13 cellular contexts compared by ENCODE assay signal in genomic region chr20:51365670-51366069, GRCh38.
DNase-seq lines count a peak whose midpoint lies in the region; TF ChIP-seq lines count a peak whose summit lies in the region.
"Had no signal": no experiment of that assay in that cellular context is flagged by ENCODE, and none has a peak within 500 bp of the region (broad histone marks: within the 10 kb centered on the region; RNA-seq: fewer than 3 reads in every experiment).

No MANE protein-coding gene starts in this region.

- no peak for TF ChIP-seq EP300 in sigmoid colon (IDR thresholded peaks at IDR 0.05)

- H3K4me2 ChIP-seq in fibroblast of lung (ENCODE audit: extremely low read depth, insufficient read depth, low read length): peak overlapping the region; percentile 7

- H3K4me3 ChIP-seq in SJSA1 (no peak overlapping the region), fibroblast of lung (replicated peaks in 1 of 4; ENCODE audit: control extremely low read depth in 1 of 4, insufficient read depth in 1 of 4, low read depth in 3 of 4, low read length in 4 of 4) (no peak overlapping the region), sigmoid colon (no peak overlapping the region)

- H3K9me3 Mint-ChIP-seq in activated CD4-positive, alpha-beta T cell treated with anti-CD3 and anti-CD28 coated beads, Interleukin-2, amount 10 ng/mL, durations not matched to agents 24 days and 14 days: peaks cover 14% of the 10 kb centered on the region

- peaks cover 6% of the 10 kb centered on the region for H3K4me1 Mint-ChIP-seq in activated CD4-positive, alpha-beta T cell treated with anti-CD3 and anti-CD28 coated beads, Interleukin-2, amount 10 ng/mL, durations not matched to agents 24 days and 14 days

- DNase-seq in EL (peak; percentile 97), SJSA1 (ENCODE audit: low read depth in 1 of 2, low spot score in 2 of 2) (peak in 1 of 2 experiments; percentile 85), fibroblast of lung (ENCODE audit: low read depth in 2 of 2) (peak; percentile 86 to 97), sigmoid colon (peak; percentile 40), NCI-H510A treated with DMSO at 0.1 percent for 48 hours (lab: John Stamatoyannopoulos, UW) (no peak), LoVo (ENCODE audit: low spot score) (no peak), GDM1 (lab: John Stamatoyannopoulos, UW) (no peak)
- no peak for DNase-seq in activated CD4-positive, alpha-beta T cell treated with anti-CD3 and anti-CD28 coated beads, Interleukin-2, amount 10 ng/mL, durations not matched to agents 24 days and 14 days
- DNase-seq: activated CD4-positive, alpha-beta T cell treated with anti-CD3 and anti-CD28 coated beads, Interleukin-2, amount 50 U/mL, for 48 hours; NCI-H1930; SHP77 treated with DMSO at 0.1 percent for 48 hours had no signal

- H3K9ac ChIP-seq in fibroblast of lung (ENCODE audit: insufficient read depth, low read length): peak overlapping the region; percentile 47

- no peaks in the 10 kb centered on the region for H3K36me3 Mint-ChIP-seq in activated CD4-positive, alpha-beta T cell treated with anti-CD3 and anti-CD28 coated beads, Interleukin-2, amount 10 ng/mL, durations not matched to agents 24 days and 14 days (ENCODE audit: low read depth)

- H3K27ac ChIP-seq in SJSA1 (peak overlapping the region; percentile 98), fibroblast of lung (ENCODE audit: insufficient read depth, low read length) (peak overlapping the region; percentile 96), sigmoid colon (peak overlapping the region; percentile 62 to 68 (median 65))
- H3K27ac ChIP-seq: HL-60, neutrophil had no signal

- intact Hi-C loops in sigmoid colon (cut with DNase I): no loop called here
- intact Hi-C loops in activated CD4-positive, alpha-beta T cell treated with anti-CD3 and anti-CD28 coated beads, Interleukin-2, amount 10 ng/mL, durations not matched to agents 24 days and 14 days (cut with micrococcal nuclease): no loop called here

- no peak for TF ChIP-seq POLR2A in sigmoid colon (IDR thresholded peaks at IDR 0.05)

- H2AFZ ChIP-seq in fibroblast of lung (ENCODE audit: low read length): no peak overlapping the region

- TF ChIP-seq CTCF in fibroblast of lung (conservative IDR thresholded peaks at IDR 0.05 in 1 of 2, IDR thresholded peaks at IDR 0.05 in 1 of 2; ENCODE audit: low read depth in 1 of 2, low read length in 2 of 2) (no peak), sigmoid colon (IDR thresholded peaks at IDR 0.05) (no peak)

- WGBS in sigmoid colon, 2 donors: 85 to 86% methylated on average over 3 of the region's 3 CpGs

- no peaks in the 10 kb centered on the region for H3K27me3 ChIP-seq in SJSA1 (replicated peaks)
- H3K27me3 ChIP-seq in fibroblast of lung (ENCODE audit: control insufficient read depth, insufficient read depth, low read length): no peaks in the 10 kb centered on the region
- H3K27me3 ChIP-seq in sigmoid colon: no peaks in the 10 kb centered on the region
- H3K27me3 ChIP-seq: neutrophil had no signal

- H3K9me3 ChIP-seq in SJSA1 (replicated peaks): 0 out of 2 replicates have a peak, but pooled peaks cover 3% of the 10 kb centered on the region
- H3K9me3 ChIP-seq in fibroblast of lung (ENCODE audit: control insufficient read depth, insufficient read depth, low read depth, low read length): no peaks in the 10 kb centered on the region
- no peaks in the 10 kb centered on the region for H3K9me3 ChIP-seq in sigmoid colon
- H3K9me3 ChIP-seq: neutrophil had no signal

- H3K27me3 Mint-ChIP-seq in activated CD4-positive, alpha-beta T cell treated with anti-CD3 and anti-CD28 coated beads, Interleukin-2, amount 10 ng/mL, durations not matched to agents 24 days and 14 days: peaks cover 7% of the 10 kb centered on the region

- no peak overlapping the region for H3K27ac Mint-ChIP-seq in activated CD4-positive, alpha-beta T cell treated with anti-CD3 and anti-CD28 coated beads, Interleukin-2, amount 10 ng/mL, durations not matched to agents 24 days and 14 days

- H3K4me3 Mint-ChIP-seq in activated CD4-positive, alpha-beta T cell treated with anti-CD3 and anti-CD28 coated beads, Interleukin-2, amount 10 ng/mL, durations not matched to agents 24 days and 14 days: no peak overlapping the region

- H3K79me2 ChIP-seq in fibroblast of lung (ENCODE audit: control insufficient read depth, insufficient read depth, low read length): no peaks in the 10 kb centered on the region

- H3K36me3 ChIP-seq in SJSA1 (no peaks in the 10 kb centered on the region), fibroblast of lung (ENCODE audit: control insufficient read depth, insufficient read depth, low read length) (no peaks in the 10 kb centered on the region), sigmoid colon (no peaks in the 10 kb centered on the region)
- H3K36me3 ChIP-seq: neutrophil had no signal

- H3K4me1 ChIP-seq in SJSA1 (replicated peaks) (peaks cover 55% of the 10 kb centered on the region), fibroblast of lung (ENCODE audit: control insufficient read depth, extremely low read depth, insufficient read depth, low read length) (peaks cover 18% of the 10 kb centered on the region), sigmoid colon (peaks cover 0 to 9% (median 6%) of the 10 kb centered on the region in 4 donors)

- no peaks in the 10 kb centered on the region for H4K20me1 ChIP-seq in fibroblast of lung (ENCODE audit: control insufficient read depth, extremely low read depth, insufficient read depth, low read length)

Comparison
In these comparisons a context has a peak if more than half of its experiments do, and no peak if none do; other contexts are left out.
1. DNase-seq: peak in EL (single experiment), fibroblast of lung (2 of 2) and sigmoid colon (single experiment); none in NCI-H510A treated with DMSO at 0.1 percent for 48 hours (single experiment), LoVo (single experiment), GDM1 (single experiment) and activated CD4-positive, alpha-beta T cell treated with anti-CD3 and anti-CD28 coated beads, Interleukin-2, amount 10 ng/mL, durations not matched to agents 24 days and 14 days (single experiment).
2. Peak in every context shown above with its lines, with median percentiles within 50 percentile points of each other: H3K27ac ChIP-seq.